In the genomic region with DNA sequence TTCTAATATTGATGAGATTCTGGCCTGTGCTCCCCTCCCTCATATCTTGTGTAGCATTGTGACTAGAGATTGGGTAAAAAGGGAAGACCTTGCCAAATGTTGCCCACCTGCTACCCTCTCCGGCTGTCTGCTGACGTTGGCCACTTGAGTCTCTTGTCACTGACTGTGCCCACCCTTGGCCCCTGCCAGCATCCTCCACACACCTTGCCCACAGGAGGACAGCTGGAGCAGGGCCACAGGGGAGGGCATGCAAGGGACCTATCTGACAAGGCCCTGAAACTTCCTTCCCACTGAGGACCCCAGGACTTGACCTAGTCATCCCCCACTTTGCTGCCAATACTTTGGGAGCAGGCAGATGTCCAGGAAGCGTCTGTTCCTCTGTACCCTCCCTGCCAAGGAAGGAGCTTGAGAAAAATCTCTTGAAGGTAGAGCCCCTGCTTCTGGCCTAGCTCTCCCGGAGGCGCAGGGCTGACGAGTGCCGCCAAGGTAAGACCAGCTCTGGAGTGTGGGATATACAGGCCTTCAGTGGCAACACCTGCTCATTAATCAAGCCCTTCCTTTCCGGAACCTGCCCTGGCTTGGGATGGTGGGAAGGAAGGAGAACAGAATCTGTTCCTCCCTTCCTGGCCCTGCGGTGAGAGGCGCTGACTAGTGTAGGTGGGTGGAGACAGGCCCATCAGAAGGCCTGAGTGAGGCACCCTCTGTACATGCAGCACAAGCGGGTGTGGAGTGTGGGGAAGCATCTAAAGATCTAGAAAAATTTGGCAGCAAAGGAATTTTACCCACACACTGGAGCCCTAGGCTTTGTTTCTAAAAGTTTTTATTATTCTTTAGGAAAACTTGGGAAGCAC, we compare ENCODE assay signal across 21 cellular contexts. TPM values are rescaled to one million over a fixed set of nuclear protein-coding genes. Genes with fewer than 3 reads are reported as not detected.
DNase-seq lines count a peak whose midpoint lies in the region; FAIRE-seq and TF ChIP-seq lines count a peak whose summit lies in the region.
"Had no signal": no experiment of that assay in that cellular context is flagged by ENCODE, and none has a peak within 500 bp of the region (broad histone marks: within the 10 kb centered on the region; RNA-seq: fewer than 3 reads in every experiment).

No MANE protein-coding gene starts in this region.

- no peaks in the 10 kb centered on the region for H3K4me1 ChIP-seq in H9 (ENCODE audit: insufficient read depth, low read length)
- H3K4me1 ChIP-seq: psoas muscle had no signal

- H3K27ac ChIP-seq in H9 (ENCODE audit: insufficient read length, low read depth, low read length), result no peak overlapping the region
- H3K27ac ChIP-seq in SK-N-MC, result 0 out of 2 replicates have a peak overlapping the region, but pooled peaks have one; percentile 5
- H3K27ac ChIP-seq in skin epidermis, result peak overlapping the region in 20 of 21 experiments; percentile 10 to 87 (median 64)
- H3K27ac ChIP-seq: psoas muscle, transverse colon, VCaP had no signal

- no peak for TF ChIP-seq POLR2A in GM12891 (IDR thresholded peaks at IDR 0.05; ENCODE audit: low read depth, low read length)

- H3K4me1 Mint-ChIP-seq in H9, result peaks cover 20 to 22% of the 10 kb centered on the region in 2 experiments
- H3K4me1 Mint-ChIP-seq in activated T-helper 1 cell treated with anti-CD3 and anti-CD28 coated beads, Interleukin-12 subunit alpha, Interleukin-12 subunit beta, Interleukin-2, Interleukin-4 antibody, amounts not matched to agents 30 ng/mL and 10 ng/mL and 1 ng/mL, durations not matched to agents 14 hours and 24 hours and 36 hours (ENCODE audit: low read depth), result no peaks in the 10 kb centered on the region

- no CpG with 5 or more reads among the region's 11 CpGs for WGBS in H9 (ENCODE audit: extremely low coverage, insufficient read length, low lambda C conversion rate)

- H3K36me3 Mint-ChIP-seq in H9 (ENCODE audit: insufficient read depth in 1 of 3, low read depth in 3 of 3), result peaks cover 6 to 18% (median 7%) of the 10 kb centered on the region in 3 experiments; a peak in 6 of 7 replicates
- no peaks in the 10 kb centered on the region for H3K36me3 Mint-ChIP-seq in activated T-helper 1 cell treated with anti-CD3 and anti-CD28 coated beads, Interleukin-12 subunit alpha, Interleukin-12 subunit beta, Interleukin-2, Interleukin-4 antibody, amounts not matched to agents 30 ng/mL and 10 ng/mL and 1 ng/mL, durations not matched to agents 14 hours and 24 hours and 36 hours (ENCODE audit: low read depth)

- H3K23me2 ChIP-seq in H9 (ENCODE audit: insufficient read length, low read depth, low read length, poor library complexity, severe bottlenecking), result peaks cover 5% of the 10 kb centered on the region

- FAIRE-seq in GM12891 (lab: Jason Lieb, UNC), result no peak

- H3K27me3 ChIP-seq in H9 (ENCODE audit: insufficient read depth, low read length), result no peaks in the 10 kb centered on the region

- no peak overlapping the region for H3K4me3 Mint-ChIP-seq in H9
- H3K4me3 Mint-ChIP-seq in activated T-helper 1 cell treated with anti-CD3 and anti-CD28 coated beads, Interleukin-12 subunit alpha, Interleukin-12 subunit beta, Interleukin-2, Interleukin-4 antibody, amounts not matched to agents 30 ng/mL and 10 ng/mL and 1 ng/mL, durations not matched to agents 14 hours and 24 hours and 36 hours, result no peak overlapping the region
- H3K4me3 Mint-ChIP-seq: nephron; stimulated activated naive CD8-positive, alpha-beta T cell treated with anti-CD3 and anti-CD28 coated beads, Interleukin-15, Interleukin-2, amounts not matched to agents 100 ng/mL and 50 ng/mL, for 24 hours had no signal

- no peak for TF ChIP-seq CTCF in H9 (conservative IDR thresholded peaks at IDR 0.05)
- TF ChIP-seq CTCF in epithelial cell of esophagus (IDR thresholded peaks at IDR 0.05; ENCODE audit: insufficient read depth, low read depth, low read length, missing control alignments), result no peak

- intact Hi-C loops in activated T-helper 1 cell treated with anti-CD3 and anti-CD28 coated beads, Interleukin-12 subunit alpha, Interleukin-12 subunit beta, Interleukin-2, Interleukin-4 antibody, amounts not matched to agents 30 ng/mL and 10 ng/mL and 1 ng/mL, durations not matched to agents 14 hours and 24 hours and 36 hours (cut with micrococcal nuclease), result no loop called here

- H2BK120ac ChIP-seq in H9 (ENCODE audit: low read depth, low read length, poor library complexity, severe bottlenecking), result no peak overlapping the region

- peaks cover 13% of the 10 kb centered on the region for H3K27me3 Mint-ChIP-seq in H9 (ENCODE audit: low read depth)
- peaks cover 10% of the 10 kb centered on the region for H3K27me3 Mint-ChIP-seq in activated T-helper 1 cell treated with anti-CD3 and anti-CD28 coated beads, Interleukin-12 subunit alpha, Interleukin-12 subunit beta, Interleukin-2, Interleukin-4 antibody, amounts not matched to agents 30 ng/mL and 10 ng/mL and 1 ng/mL, durations not matched to agents 14 hours and 24 hours and 36 hours (ENCODE audit: insufficient read depth)

- no peaks in the 10 kb centered on the region for H3K79me2 ChIP-seq in H9 (ENCODE audit: insufficient read depth, low read length)

- H3K4me3 ChIP-seq in SK-N-MC, result no peak overlapping the region
- no peak overlapping the region for H3K4me3 ChIP-seq in epithelial cell of esophagus (ENCODE audit: low read length)
- no peak overlapping the region for H3K4me3 ChIP-seq in skin epidermis
- H3K4me3 ChIP-seq: psoas muscle, smooth muscle cell, transverse colon had no signal

- H3K9ac ChIP-seq in H9 (ENCODE audit: extremely low read depth, insufficient read length, low read length) (no peak overlapping the region), SK-N-MC (ENCODE audit: insufficient read length) (no peak overlapping the region)

- no peak overlapping the region for H2AK5ac ChIP-seq in H9 (ENCODE audit: insufficient read length, low read length)

- H3K14ac ChIP-seq in H9 (ENCODE audit: insufficient read depth, low read length), result peak overlapping the region; percentile 40; the same call in 1 of the 2 replicates

- no peak overlapping the region for H4K91ac ChIP-seq in H9 (ENCODE audit: insufficient read length, low read depth, low read length)

- no peak overlapping the region for H3K56ac ChIP-seq in H9 (ENCODE audit: insufficient read length, low read depth, low read length)

- H2BK20ac ChIP-seq in H9 (ENCODE audit: low read depth, low read length, poor library complexity, severe bottlenecking), result no peak overlapping the region

- no peak overlapping the region for H4K8ac ChIP-seq in H9 (replicated peaks; ENCODE audit: insufficient read length, low read depth, low read length)

- no peaks in the 10 kb centered on the region for H3K79me1 ChIP-seq in H9 (ENCODE audit: insufficient read depth, low read depth, low read length, poor library complexity, severe bottlenecking)

- no peaks in the 10 kb centered on the region for H3K9me3 ChIP-seq in H9 (ENCODE audit: control insufficient read depth, low read depth, low read length)
- H3K9me3 ChIP-seq in SK-N-MC (ENCODE audit: low read depth, low read length), result no peaks in the 10 kb centered on the region
- H3K9me3 ChIP-seq: psoas muscle, transverse colon had no signal

- DNase-seq in H9 (no peak), SK-N-MC (ENCODE audit: low read depth, low spot score) (no peak), epithelial cell of esophagus (ENCODE audit: low read depth) (peak; percentile 86), GM12891 (ENCODE audit: insufficient read length, low spot score) (no peak)
- DNase-seq in activated T-helper 1 cell treated with anti-CD3 and anti-CD28 coated beads, Interleukin-12 subunit alpha, Interleukin-12 subunit beta, Interleukin-2, Interleukin-4 antibody, amounts not matched to agents 30 ng/mL and 10 ng/mL and 1 ng/mL, durations not matched to agents 14 hours and 24 hours and 36 hours (ENCODE audit: low spot score), result no peak
- DNase-seq in stimulated activated naive CD4-positive, alpha-beta T cell treated with Interleukin-2 at 50 U/mL for 16 hours (lab: John Stamatoyannopoulos, UW), result no peak
- DNase-seq: activated CD4-positive, alpha-beta T cell treated with anti-CD3 and anti-CD28 coated beads, Interleukin-2, amount 50 U/mL, for 1 hour; activated naive CD4-positive, alpha-beta T cell; aorta; DMS79 treated with DMSO at 0.1 percent for 48 hours; NCI-H1417 treated with DMSO at 0.1 percent for 48 hours; psoas muscle; stimulated activated CD4-positive, alpha-beta T cell treated with anti-CD3 and anti-CD28 coated beads, Interleukin-2, amount 100 ng/mL, for 48 hours; transverse colon had no signal

- H3K18ac ChIP-seq in H9 (ENCODE audit: insufficient read length, low read depth, low read length), result no peak overlapping the region

- no peak overlapping the region for H2BK15ac ChIP-seq in H9 (ENCODE audit: low read depth, low read length)

- H4K5ac ChIP-seq in H9 (ENCODE audit: insufficient read length, low read depth, low read length), result no peak overlapping the region

- H3T11ph ChIP-seq in H9 (ENCODE audit: low read length), result no peak overlapping the region

- no peak overlapping the region for H3K23ac ChIP-seq in H9 (ENCODE audit: insufficient read length, low read depth, low read length)

- H3K9me3 Mint-ChIP-seq in H9, result no peaks in the 10 kb centered on the region
- H3K9me3 Mint-ChIP-seq in activated T-helper 1 cell treated with anti-CD3 and anti-CD28 coated beads, Interleukin-12 subunit alpha, Interleukin-12 subunit beta, Interleukin-2, Interleukin-4 antibody, amounts not matched to agents 30 ng/mL and 10 ng/mL and 1 ng/mL, durations not matched to agents 14 hours and 24 hours and 36 hours, result no peaks in the 10 kb centered on the region
- H3K9me3 Mint-ChIP-seq: nephron; stimulated activated naive CD8-positive, alpha-beta T cell treated with anti-CD3 and anti-CD28 coated beads, Interleukin-15, Interleukin-2, amounts not matched to agents 100 ng/mL and 50 ng/mL, for 24 hours had no signal

- no peak overlapping the region for H2BK12ac ChIP-seq in H9 (ENCODE audit: insufficient read length, low read depth, low read length)

- no peak overlapping the region for H2BK5ac ChIP-seq in H9 (ENCODE audit: insufficient read length, low read length)

- no peak overlapping the region for H3K4me2 ChIP-seq in H9 (ENCODE audit: insufficient read depth, insufficient read length, low read length)
- H3K4me2 ChIP-seq: smooth muscle cell had no signal

- H2AFZ ChIP-seq in H9 (ENCODE audit: low read length), result no peak overlapping the region

- H3K4ac ChIP-seq in H9 (ENCODE audit: low read depth, low read length), result no peak overlapping the region

- peaks cover 27% of the 10 kb centered on the region for H3K36me3 ChIP-seq in SK-N-MC (ENCODE audit: insufficient read depth, low read length)
- H3K36me3 ChIP-seq: transverse colon had no signal

- H3K27ac Mint-ChIP-seq in H9, result peak overlapping the region in 2 of 3 experiments; percentile 64 to 82; a peak in 2 of 7 replicates
- H3K27ac Mint-ChIP-seq in activated T-helper 1 cell treated with anti-CD3 and anti-CD28 coated beads, Interleukin-12 subunit alpha, Interleukin-12 subunit beta, Interleukin-2, Interleukin-4 antibody, amounts not matched to agents 30 ng/mL and 10 ng/mL and 1 ng/mL, durations not matched to agents 14 hours and 24 hours and 36 hours, result no peak overlapping the region
- H3K27ac Mint-ChIP-seq: nephron; stimulated activated naive CD8-positive, alpha-beta T cell treated with anti-CD3 and anti-CD28 coated beads, Interleukin-15, Interleukin-2, amounts not matched to agents 100 ng/mL and 50 ng/mL, for 24 hours had no signal

- no peaks in the 10 kb centered on the region for H4K20me1 ChIP-seq in H9 (ENCODE audit: control insufficient read depth, insufficient read depth, insufficient read length)

RNA-seq across cellular contexts. Expression of a gene that starts 4.9 kb away (rescaled TPM):
- 7.0 and 7.4 TPM in 2 replicates for total RNA-seq in H9 (2021)
- 1.3 TPM for polyA plus RNA-seq in GM12891 (2012; ENCODE audit: low read depth, missing spikeins)
- total RNA-seq in activated T-helper 1 cell treated with anti-CD3 and anti-CD28 coated beads, Interleukin-12 subunit alpha, Interleukin-12 subunit beta, Interleukin-2, Interleukin-4 antibody, amounts not matched to agents 30 ng/mL and 10 ng/mL and 1 ng/mL, durations not matched to agents 14 hours and 24 hours and 36 hours, result 0.26 and 0.78 TPM in 2 replicates
- polyA plus RNA-seq: aorta had no signal

RNA-seq across cellular contexts. Expression of a gene that starts 48.9 kb away (rescaled TPM):
- 0.26 and 0.46 TPM in 2 replicates for total RNA-seq in H9 (2021)
- polyA plus RNA-seq in GM12891 (2012; ENCODE audit: low read depth, missing spikeins), result not detected
- total RNA-seq in activated T-helper 1 cell treated with anti-CD3 and anti-CD28 coated beads, Interleukin-12 subunit alpha, Interleukin-12 subunit beta, Interleukin-2, Interleukin-4 antibody, amounts not matched to agents 30 ng/mL and 10 ng/mL and 1 ng/mL, durations not matched to agents 14 hours and 24 hours and 36 hours, result not detected in 2 replicates
- total RNA-seq: aorta; OCI-LY7; psoas muscle; smooth muscle cell; T-helper 1 cell treated with Interleukin-12 subunit alpha and Interleukin-12 subunit beta and Interleukin-4 antibody, amounts not matched to agents 30 ng/mL and 1 ng/mL, for 36 hours; transverse colon had no signal
- polyA plus RNA-seq: aorta, psoas muscle, smooth muscle cell had no signal
